Comparison of ENCODE assay signal across 29 cellular contexts in the genomic region with DNA sequence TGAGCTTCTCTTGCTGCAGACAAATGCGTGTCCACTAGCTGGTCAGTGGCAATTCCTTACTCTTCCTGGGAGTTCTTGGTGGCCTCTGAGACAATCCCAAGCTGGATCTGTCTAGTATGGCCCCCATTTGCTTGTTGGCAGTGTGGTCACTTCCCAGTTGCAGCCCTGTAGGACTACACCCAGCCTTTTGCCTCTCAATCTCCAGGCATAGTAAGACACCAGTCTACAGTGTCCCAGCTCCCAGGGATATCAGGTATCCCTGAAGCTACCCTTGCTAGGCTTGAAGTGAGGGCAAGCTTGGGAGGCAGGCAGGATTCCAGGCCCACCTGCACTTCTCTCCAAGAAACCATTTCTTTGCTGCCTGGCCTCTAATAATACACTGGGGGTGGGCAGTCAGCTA.
"Had no signal": no experiment of that assay in that cellular context is flagged by ENCODE, and none has a peak within 500 bp of the region (broad histone marks: within the 10 kb centered on the region; RNA-seq: fewer than 3 reads in every experiment).

No MANE protein-coding gene starts in this region.

- H3K27me3 Mint-ChIP-seq: progenitor cell of endocrine pancreas; stimulated activated naive B cell treated with anti-CD40 and anti-IgM and Interleukin-4, amounts not matched to agents 10 μg/mL and 1 μg/mL and 100 μg/mL, for 72 hours had no signal

- H3K9me3 ChIP-seq: neutrophil, ovary, stomach, thoracic aorta, tibial artery, uterus had no signal

- H3K36me3 Mint-ChIP-seq: mesothelial cell of epicardium; naive B cell; natural killer cell; neural progenitor cell; stimulated activated naive B cell treated with anti-CD40 and anti-IgM and Interleukin-4, amounts not matched to agents 10 μg/mL and 1 μg/mL and 100 μg/mL, for 72 hours had no signal

- H3K4me3 Mint-ChIP-seq: mesothelial cell of epicardium; naive B cell; natural killer cell; nephron progenitor cell; neural progenitor cell; stimulated activated naive B cell treated with anti-CD40 and anti-IgM and Interleukin-4, amounts not matched to agents 10 μg/mL and 1 μg/mL and 100 μg/mL, for 72 hours had no signal

- H3K27ac ChIP-seq: neural progenitor cell, neutrophil, ovary, skin epidermis, stomach, thoracic aorta, tibial artery, uterus had no signal

- H3K27ac Mint-ChIP-seq: mesothelial cell of epicardium; naive B cell; natural killer cell; nephron progenitor cell; neural progenitor cell; progenitor cell of endocrine pancreas; stimulated activated naive B cell treated with anti-CD40 and anti-IgM and Interleukin-4, amounts not matched to agents 10 μg/mL and 1 μg/mL and 100 μg/mL, for 72 hours had no signal

- ATAC-seq: left lobe of liver; natural killer cell; sciatic nerve; stimulated activated naive B cell treated with anti-CD40 and anti-IgM and Interleukin-4, amounts not matched to agents 10 μg/mL and 1 μg/mL and 100 μg/mL, for 72 hours; stimulated activated naive CD8-positive, alpha-beta T cell treated with anti-CD3 and anti-CD28 coated beads, Interleukin-15, Interleukin-2, amounts not matched to agents 100 U/mL and 50 U/mL, for 24 hours had no signal

- H3K4me1 ChIP-seq: neural progenitor cell, stomach, tibial artery, uterus had no signal

- H3K36me3 ChIP-seq: neural progenitor cell, neutrophil, ovary, stomach, thoracic aorta, tibial artery, uterus had no signal

- H3K9me3 Mint-ChIP-seq: mesothelial cell of epicardium; nephron progenitor cell; neural progenitor cell; stimulated activated naive B cell treated with anti-CD40 and anti-IgM and Interleukin-4, amounts not matched to agents 10 μg/mL and 1 μg/mL and 100 μg/mL, for 72 hours had no signal

- DNase-seq: hippocampal formation; kidney glomerular epithelial cell; left cardiac atrium; mesendoderm; naive B cell; natural killer cell; nephron progenitor cell; occipital lobe; ovary; right cardiac atrium; stimulated activated CD4-positive, alpha-beta T cell treated with anti-CD3 and anti-CD28 coated beads, Interleukin-12 subunit alpha, Interleukin-12 subunit beta, amount 100 ng/mL, for 4 hours; stimulated activated CD4-positive, alpha-beta T cell treated with anti-CD3 and anti-CD28 coated beads, Interleukin-15, amount 100 ng/mL, for 24 hours; stimulated activated CD4-positive, alpha-beta T cell treated with anti-CD3 and anti-CD28 coated beads, Interleukin-2, amount 100 ng/mL, for 24 hours; stimulated activated CD4-positive, alpha-beta T cell treated with anti-CD3 and anti-CD28 coated beads, Interleukin-4, amount 100 ng/mL, for 1 hour; stimulated activated naive B cell treated with anti-CD40 and anti-IgM and Interleukin-4, amounts not matched to agents 10 μg/mL and 1 μg/mL and 100 μg/mL, for 72 hours; stimulated activated naive CD8-positive, alpha-beta T cell treated with anti-CD3 and anti-CD28 coated beads, Interleukin-15, Interleukin-2, amounts not matched to agents 100 U/mL and 50 U/mL, for 24 hours; stomach; tibial artery; trophoblast cell; uterus had no signal

- H3K4me3 ChIP-seq: lung, neural progenitor cell, ovary, skin epidermis, stomach, thoracic aorta, tibial artery, uterus had no signal

- H3K4me1 Mint-ChIP-seq: naive B cell; natural killer cell; nephron progenitor cell; neural progenitor cell; stimulated activated naive B cell treated with anti-CD40 and anti-IgM and Interleukin-4, amounts not matched to agents 10 μg/mL and 1 μg/mL and 100 μg/mL, for 72 hours had no signal

- H3K27me3 ChIP-seq: neural progenitor cell, neutrophil, ovary, stomach, tibial artery, uterus had no signal
